ENCODE assay signal across 25 cellular contexts in the genomic region with DNA sequence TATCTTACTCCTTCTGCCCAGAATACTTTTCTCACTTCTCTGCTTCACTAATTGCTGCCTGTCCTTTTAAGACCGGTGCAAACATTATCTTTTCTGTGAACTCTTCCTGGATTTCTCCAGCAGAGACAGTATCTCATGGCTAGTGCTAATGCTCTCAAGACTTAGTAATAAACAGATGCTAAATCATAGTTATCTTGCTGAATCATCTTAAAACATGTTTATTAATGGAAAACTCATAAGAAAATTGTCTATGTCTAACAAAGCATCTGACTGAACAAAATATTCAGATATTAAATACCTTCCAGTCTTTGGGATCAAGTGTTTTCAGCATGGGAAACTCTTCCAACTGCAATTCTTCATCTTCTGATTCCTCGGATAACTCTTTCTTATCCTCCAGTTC. TPM values are rescaled to one million over a fixed set of nuclear protein-coding genes. Genes with fewer than 3 reads are reported as not detected.
DNase-seq lines count a peak whose midpoint lies in the region; ATAC-seq and TF ChIP-seq lines count a peak whose summit lies in the region.
"Had no signal": no experiment of that assay in that cellular context is flagged by ENCODE, and none has a peak within 500 bp of the region (broad histone marks: within the 10 kb centered on the region; RNA-seq: fewer than 3 reads in every experiment).

No MANE protein-coding gene starts in this region.

- no peak overlapping the region for H3K14ac ChIP-seq in mesenchymal stem cell (ENCODE audit: low read length in 2 of 2)

- BruUV-seq in Calu3 (replicated peaks; lab: Mats Ljungman, UMichigan): no TSS peak

- H2BK5ac ChIP-seq in mesenchymal stem cell (ENCODE audit: low read depth, low read length, poor library complexity, severe bottlenecking): no peak overlapping the region

- no peak overlapping the region for H3K4me2 ChIP-seq in mesenchymal stem cell (ENCODE audit: low read length, poor library complexity, severe bottlenecking)
- H3K4me2 ChIP-seq: hepatocyte, neural progenitor cell had no signal

- no peak overlapping the region for H3K4ac ChIP-seq in mesenchymal stem cell (ENCODE audit: low read depth in 1 of 2, low read length in 2 of 2)

- no peaks in the 10 kb centered on the region for H3K27me3 ChIP-seq in mesenchymal stem cell (ENCODE audit: control insufficient read depth in 1 of 2, insufficient read depth in 1 of 2, low read length in 2 of 2)
- H3K27me3 ChIP-seq: hepatocyte, neural progenitor cell, uterus had no signal

- H3K4me1 ChIP-seq in mesenchymal stem cell (ENCODE audit: control insufficient read depth, insufficient read depth, low read depth, low read length): peaks cover 1% of the 10 kb centered on the region

- no peaks in the 10 kb centered on the region for H3K9me3 ChIP-seq in mesenchymal stem cell (ENCODE audit: control insufficient read depth, low read length)
- H3K9me3 ChIP-seq: uterus had no signal

- no peak overlapping the region for H2BK120ac ChIP-seq in mesenchymal stem cell (ENCODE audit: low read depth, low read length)

- no peak overlapping the region for H3K4me3 ChIP-seq in mesenchymal stem cell (ENCODE audit: insufficient read depth in 1 of 2, low read depth in 1 of 2, low read length in 2 of 2)
- H3K4me3 ChIP-seq: hepatocyte, neural progenitor cell, uterus had no signal

- CTCF ChIA-PET in Calu3 (lab: Charles Lee): interaction anchor here (0.7 kb wide), 1 partner anchor 31 kb away, joined by 3 read pairs; no protein-coding TSS in a partner anchor

- peak overlapping the region; percentile 30 for H3K27ac Mint-ChIP-seq in Calu3 (ENCODE audit: unreplicated experiment)
- peak overlapping the region; percentile 60 for H3K27ac Mint-ChIP-seq in activated T-helper 17 cell treated with anti-CD3 and anti-CD28 coated beads, Interleukin-2, amount 50 U/mL, for 72 hours
- H3K27ac Mint-ChIP-seq: CD8-positive, alpha-beta T cell; neural progenitor cell; progenitor cell of endocrine pancreas had no signal

- peak overlapping the region; percentile 58 for H3K4me3 Mint-ChIP-seq in activated T-cell treated with anti-CD3 and anti-CD28 coated beads, Interleukin-2, amount 50 U/mL, for 4 hours
- no peak overlapping the region for H3K4me3 Mint-ChIP-seq in Calu3 (ENCODE audit: low read depth, unreplicated experiment)
- H3K4me3 Mint-ChIP-seq in activated T-helper 17 cell treated with anti-CD3 and anti-CD28 coated beads, Interleukin-2, amount 50 U/mL, for 72 hours: peak overlapping the region; percentile 99
- H3K4me3 Mint-ChIP-seq: CD8-positive, alpha-beta T cell; neural progenitor cell; T-cell had no signal

- H2BK15ac ChIP-seq in mesenchymal stem cell (ENCODE audit: low read depth, poor library complexity, severe bottlenecking): no peak overlapping the region

- TF ChIP-seq CTCF in Calu3 (IDR thresholded peaks at IDR 0.05; ENCODE audit: unreplicated experiment): no peak

- no peak for DNase-seq in activated T-cell treated with anti-CD3 and anti-CD28 coated beads, Interleukin-2, amount 50 U/mL, for 4 hours
- DNase-seq in activated T-cell treated with anti-CD3 and anti-CD28 coated beads for 4 hours (no peak), Calu3 (no peak), mesenchymal stem cell (no peak), mucosa of gallbladder (ENCODE audit: low spot score) (no peak), RKO (ENCODE audit: low spot score) (no peak)
- DNase-seq: activated CD4-positive, alpha-beta T cell treated with anti-CD3 and anti-CD28 coated beads for 48 hours; activated naive CD4-positive, alpha-beta T cell treated with Interleukin-2 at 50 U/mL for 16 hours; CD8-positive, alpha-beta T cell; DMS53; effector CD8-positive, alpha-beta T cell; foreskin melanocyte; left ventricle myocardium superior; NCI-H1048; NCI-H187; NCI-H82; SIG-M5; T-cell; uterus had no signal

- H2AK5ac ChIP-seq in mesenchymal stem cell (ENCODE audit: low read length, severe bottlenecking): no peak overlapping the region

- peaks cover 13 to 47% of the 10 kb centered on the region in 2 experiments for H3K36me3 ChIP-seq in mesenchymal stem cell (ENCODE audit: control insufficient read depth in 1 of 2, insufficient read depth in 2 of 2, low read depth in 1 of 2, low read length in 2 of 2)
- H3K36me3 ChIP-seq: uterus had no signal

- 78% methylated on average over 2 of the region's 2 CpGs for WGBS in mesenchymal stem cell

- no peaks in the 10 kb centered on the region for H3K27me3 Mint-ChIP-seq in activated T-cell treated with anti-CD3 and anti-CD28 coated beads, Interleukin-2, amount 50 U/mL, for 4 hours (ENCODE audit: low read depth)
- no peaks in the 10 kb centered on the region for H3K27me3 Mint-ChIP-seq in Calu3 (ENCODE audit: unreplicated experiment)
- no peaks in the 10 kb centered on the region for H3K27me3 Mint-ChIP-seq in activated T-helper 17 cell treated with anti-CD3 and anti-CD28 coated beads, Interleukin-2, amount 50 U/mL, for 72 hours
- H3K27me3 Mint-ChIP-seq: progenitor cell of endocrine pancreas, T-cell had no signal

- peaks cover 5% of the 10 kb centered on the region for H3K79me1 ChIP-seq in mesenchymal stem cell (replicated peaks; ENCODE audit: low read length, poor library complexity, severe bottlenecking)

- no peak for ATAC-seq in activated T-cell treated with anti-CD3 and anti-CD28 coated beads, Interleukin-2, amount 50 U/mL, for 4 hours
- no peak for ATAC-seq in activated T-helper 17 cell treated with anti-CD3 and anti-CD28 coated beads, Interleukin-2, amount 50 U/mL, for 72 hours (replicated peaks)
- ATAC-seq in GM21360 (IDR thresholded peaks at IDR 0.05; ENCODE audit: unreplicated experiment): no peak
- ATAC-seq: CD8-positive, alpha-beta T cell; HCT116; left ventricle myocardium superior; T-cell had no signal

- H3K23ac ChIP-seq in mesenchymal stem cell (ENCODE audit: low read length in 2 of 2): no peak overlapping the region

- intact Hi-C loops in Calu3 (cut with micrococcal nuclease; ENCODE audit: unreplicated experiment): no loop called here

- H3K27ac ChIP-seq in mesenchymal stem cell (ENCODE audit: low read length, poor library complexity, severe bottlenecking): no peak overlapping the region
- H3K27ac ChIP-seq: hepatocyte, neural progenitor cell, uterus had no signal

- H3K18ac ChIP-seq in mesenchymal stem cell (ENCODE audit: low read depth in 1 of 2, low read length in 2 of 2): no peak overlapping the region

- no peak overlapping the region for H2AFZ ChIP-seq in mesenchymal stem cell (ENCODE audit: low read depth, low read length)
- H2AFZ ChIP-seq: hepatocyte, neural progenitor cell had no signal

- H4K8ac ChIP-seq in mesenchymal stem cell (ENCODE audit: low read length): no peak overlapping the region

- H4K91ac ChIP-seq in mesenchymal stem cell (ENCODE audit: low read length): no peak overlapping the region

- H3K9me3 Mint-ChIP-seq in activated T-cell treated with anti-CD3 and anti-CD28 coated beads, Interleukin-2, amount 50 U/mL, for 4 hours: no peaks in the 10 kb centered on the region
- H3K9me3 Mint-ChIP-seq in Calu3 (ENCODE audit: low read depth, unreplicated experiment): no peaks in the 10 kb centered on the region
- H3K9me3 Mint-ChIP-seq in activated T-helper 17 cell treated with anti-CD3 and anti-CD28 coated beads, Interleukin-2, amount 50 U/mL, for 72 hours: no peaks in the 10 kb centered on the region
- H3K9me3 Mint-ChIP-seq: CD8-positive, alpha-beta T cell; neural progenitor cell; T-cell had no signal

- no peak overlapping the region for H2BK12ac ChIP-seq in mesenchymal stem cell (ENCODE audit: low read length in 2 of 2)

- H3K9ac ChIP-seq in mesenchymal stem cell (ENCODE audit: low read length): peak overlapping the region; percentile 29
- H3K9ac ChIP-seq: neural progenitor cell had no signal

- peaks cover 36% of the 10 kb centered on the region for H3K36me3 Mint-ChIP-seq in activated T-cell treated with anti-CD3 and anti-CD28 coated beads, Interleukin-2, amount 50 U/mL, for 4 hours (ENCODE audit: insufficient read depth)
- H3K36me3 Mint-ChIP-seq in Calu3 (ENCODE audit: insufficient read depth, unreplicated experiment): peaks cover 34% of the 10 kb centered on the region
- peaks cover 81% of the 10 kb centered on the region for H3K36me3 Mint-ChIP-seq in activated T-helper 17 cell treated with anti-CD3 and anti-CD28 coated beads, Interleukin-2, amount 50 U/mL, for 72 hours (ENCODE audit: low read depth)

- H3K4me1 Mint-ChIP-seq in activated T-cell treated with anti-CD3 and anti-CD28 coated beads, Interleukin-2, amount 50 U/mL, for 4 hours (ENCODE audit: low read depth): peaks cover 44% of the 10 kb centered on the region
- peaks cover 9% of the 10 kb centered on the region for H3K4me1 Mint-ChIP-seq in Calu3 (ENCODE audit: low read depth, unreplicated experiment)
- peaks cover 36% of the 10 kb centered on the region for H3K4me1 Mint-ChIP-seq in activated T-helper 17 cell treated with anti-CD3 and anti-CD28 coated beads, Interleukin-2, amount 50 U/mL, for 72 hours

RNA-seq across cellular contexts. Expression of gene DNAJC2, which starts 3.1 kb away (rescaled TPM):
- 10 to 100 TPM; 93.8 to 99.4 (median 97.2) TPM for total RNA-seq in activated T-cell treated with anti-CD3 and anti-CD28 coated beads, Interleukin-2, amount 50 U/mL, for 4 hours
- 33.3 and 33.8 TPM in 2 replicates for total RNA-seq in Calu3 (2022)
- total RNA-seq in activated T-helper 17 cell treated with anti-CD3 and anti-CD28 coated beads, Interleukin-2, amount 50 U/mL, for 72 hours: 10 to 100 TPM; 28.8 to 44.0 TPM
- polyA plus RNA-seq in mesenchymal stem cell (2013, experiment 1 of 2): 41.3 TPM
- 42.3 TPM for polyA plus RNA-seq in mesenchymal stem cell (2013, experiment 2 of 2)
- total RNA-seq in mucosa of gallbladder: 12.0 TPM

RNA-seq across cellular contexts. Expression of gene PSMC2, which starts 6.0 kb away (rescaled TPM):
- total RNA-seq in activated T-cell treated with anti-CD3 and anti-CD28 coated beads, Interleukin-2, amount 50 U/mL, for 4 hours: 100 to 1,000 TPM; 277 to 314 (median 299) TPM
- total RNA-seq in Calu3 (2022) (105 and 114 TPM in 2 replicates), mucosa of gallbladder (92.8 TPM)
- total RNA-seq in activated T-helper 17 cell treated with anti-CD3 and anti-CD28 coated beads, Interleukin-2, amount 50 U/mL, for 72 hours: 100 to 1,000 TPM; 111 to 180 TPM
- 175 TPM for polyA plus RNA-seq in mesenchymal stem cell (2013, experiment 1 of 2)
- 179 TPM for polyA plus RNA-seq in mesenchymal stem cell (2013, experiment 2 of 2)

RNA-seq across cellular contexts. Expression of gene PMPCB, which starts 44.2 kb away (rescaled TPM):
- 10 to 100 TPM; 81.3 to 87.7 (median 87.4) TPM for total RNA-seq in activated T-cell treated with anti-CD3 and anti-CD28 coated beads, Interleukin-2, amount 50 U/mL, for 4 hours
- 34.2 and 34.4 TPM in 2 replicates for total RNA-seq in Calu3 (2022)
- total RNA-seq in activated T-helper 17 cell treated with anti-CD3 and anti-CD28 coated beads, Interleukin-2, amount 50 U/mL, for 72 hours: 10 to 100 TPM; 76.6 to 82.0 TPM
- 46.3 TPM for polyA plus RNA-seq in mesenchymal stem cell (2013, experiment 1 of 2)
- polyA plus RNA-seq in mesenchymal stem cell (2013, experiment 2 of 2): 46.0 TPM
- total RNA-seq in mucosa of gallbladder: 50.8 TPM
